Comparison of ENCODE assay signal across 8 cellular contexts in the genomic region with DNA sequence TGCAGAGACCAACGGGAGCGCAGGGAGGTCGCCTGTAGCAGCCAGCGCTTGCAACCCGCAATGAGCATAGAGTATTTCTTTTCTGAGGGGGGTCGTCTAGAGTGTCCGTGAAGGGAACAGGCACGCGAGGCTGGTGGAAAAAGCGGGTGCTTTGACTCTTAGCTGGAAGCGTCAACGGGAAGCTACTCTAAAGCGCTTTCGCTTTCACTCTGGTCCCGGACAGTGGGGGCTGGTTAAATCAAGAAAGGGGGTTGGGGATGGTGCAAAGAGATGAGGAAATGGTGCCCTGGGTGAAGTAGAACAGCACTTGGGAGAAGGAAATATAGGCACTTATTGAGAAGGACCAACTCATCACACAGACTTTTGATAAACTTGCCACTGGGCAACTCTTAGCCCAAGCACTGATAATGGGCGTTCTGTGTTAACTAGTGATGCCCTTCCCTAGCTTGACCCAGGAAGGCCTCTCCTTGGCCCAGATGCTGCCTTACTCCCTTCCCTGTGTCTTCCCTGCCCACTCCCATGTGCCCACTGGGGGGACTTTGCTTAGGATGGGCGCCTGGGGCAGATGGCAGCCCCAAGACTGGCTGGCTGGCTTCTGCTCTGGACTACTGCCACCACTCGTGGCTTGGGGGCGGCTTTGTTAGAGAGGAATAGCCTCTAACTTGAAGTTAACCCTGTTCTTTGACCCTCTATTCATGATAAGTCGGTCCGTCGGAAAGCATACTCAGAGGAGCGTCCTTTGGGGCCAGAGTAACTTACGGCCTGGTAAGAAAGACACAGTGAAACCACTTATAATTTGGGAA. TPM values are rescaled to one million over a fixed set of nuclear protein-coding genes. Genes with fewer than 3 reads are reported as not detected.
DNase-seq lines count a peak whose midpoint lies in the region; ATAC-seq and TF ChIP-seq lines count a peak whose summit lies in the region.

No MANE protein-coding gene starts in this region.

- no peaks in the 10 kb centered on the region for H3K27me3 Mint-ChIP-seq in CD4-positive, alpha-beta memory T cell
- no peaks in the 10 kb centered on the region for H3K27me3 Mint-ChIP-seq in naive thymus-derived CD8-positive, alpha-beta T cell

- H3K79me2 ChIP-seq in fibroblast of lung (ENCODE audit: control insufficient read depth, insufficient read depth, low read length) = peaks cover 12% of the 10 kb centered on the region

- H3K9me3 ChIP-seq in CD4-positive, alpha-beta memory T cell (ENCODE audit: control insufficient read depth in 1 of 2, low read length in 2 of 2) = no peaks in the 10 kb centered on the region
- H3K9me3 ChIP-seq in fibroblast of lung (ENCODE audit: control insufficient read depth, insufficient read depth, low read depth, low read length) (no peaks in the 10 kb centered on the region), upper lobe of left lung (no peaks in the 10 kb centered on the region)

- peak overlapping the region; percentile 100 for H3K27ac ChIP-seq in CD4-positive, alpha-beta memory T cell (ENCODE audit: low read depth, low read length)
- H3K27ac ChIP-seq in fibroblast of lung (ENCODE audit: insufficient read depth, low read length) (peak overlapping the region; percentile 90), upper lobe of left lung (peak overlapping the region; percentile 98)

- peaks cover 71 to 93% of the 10 kb centered on the region in 2 donors for H3K36me3 Mint-ChIP-seq in CD4-positive, alpha-beta memory T cell
- H3K36me3 Mint-ChIP-seq in naive thymus-derived CD8-positive, alpha-beta T cell = peaks cover 21 to 70% (median 45%) of the 10 kb centered on the region in 3 donors

- peak overlapping the region; percentile 33 for H3K4me2 ChIP-seq in fibroblast of lung (ENCODE audit: extremely low read depth, insufficient read depth, low read length)

- H3K36me3 ChIP-seq in CD4-positive, alpha-beta memory T cell (ENCODE audit: insufficient read depth, low read length) = peaks cover 50% of the 10 kb centered on the region
- H3K36me3 ChIP-seq in fibroblast of lung (ENCODE audit: control insufficient read depth, insufficient read depth, low read length) (peaks cover 10% of the 10 kb centered on the region), upper lobe of left lung (peaks cover 17 to 59% (median 31%) of the 10 kb centered on the region in 4 donors)

- CTCF ChIA-PET in CD4-positive, alpha-beta memory T cell (lab: Charles Lee; ENCODE audit: partially characterized antibody) = interaction anchor here (0.7 to 9.6 kb wide), 14 partner anchors 9 to 130 kb away, joined by 3 to 480 read pairs (median 4); partner anchors contain the start of genes HLA-DMA, PSMB8 and TAP2

- DNase-seq in CD4-positive, alpha-beta memory T cell = peak in 4 of 5 donors; percentile 55 to 81 (median 62)
- DNase-seq in M059J (ENCODE audit: low read depth) (peak; percentile 75), activated T-cell treated with anti-CD3 and anti-CD28 coated beads for 4 hours (peak; percentile 63), fibroblast of lung (ENCODE audit: low read depth in 2 of 2) (peak; percentile 20 to 52), upper lobe of left lung (peak in 1 of 2 donors; percentile 65), HuH-7.5 (ENCODE audit: low spot score) (no peak)
- DNase-seq in naive thymus-derived CD8-positive, alpha-beta T cell = peak in 6 of 10 donors; percentile 38 to 72 (median 52)

- H3K4me3 Mint-ChIP-seq in CD4-positive, alpha-beta memory T cell = peak overlapping the region; percentile 97 to 100 (median 98)
- peak overlapping the region; percentile 90 to 100 (median 98) for H3K4me3 Mint-ChIP-seq in naive thymus-derived CD8-positive, alpha-beta T cell

- WGBS in upper lobe of left lung, 2 donors = 12 to 16% methylated on average over 18 to 20 of the region's 24 CpGs

- peaks cover 55 to 93% (median 66%) of the 10 kb centered on the region in 4 donors for H3K4me1 Mint-ChIP-seq in CD4-positive, alpha-beta memory T cell
- H3K4me1 Mint-ChIP-seq in naive thymus-derived CD8-positive, alpha-beta T cell = peaks cover 45 to 77% (median 70%) of the 10 kb centered on the region in 4 donors

- H3K4me1 ChIP-seq in CD4-positive, alpha-beta memory T cell (ENCODE audit: insufficient read depth, low read length) = peaks cover 76% of the 10 kb centered on the region
- peaks cover 6% of the 10 kb centered on the region for H3K4me1 ChIP-seq in fibroblast of lung (ENCODE audit: control insufficient read depth, extremely low read depth, insufficient read depth, low read length)
- peaks cover 22 to 46% (median 39%) of the 10 kb centered on the region in 4 donors for H3K4me1 ChIP-seq in upper lobe of left lung

- no peaks in the 10 kb centered on the region for H4K20me1 ChIP-seq in fibroblast of lung (ENCODE audit: control insufficient read depth, extremely low read depth, insufficient read depth, low read length)

- H2AFZ ChIP-seq in fibroblast of lung (ENCODE audit: low read length) = peak overlapping the region; percentile 80

- peak overlapping the region; percentile 93 to 98 for H3K4me3 ChIP-seq in CD4-positive, alpha-beta memory T cell (ENCODE audit: low read length in 2 of 2)
- H3K4me3 ChIP-seq in fibroblast of lung (replicated peaks in 1 of 4; ENCODE audit: control extremely low read depth in 1 of 4, insufficient read depth in 1 of 4, low read depth in 3 of 4, low read length in 4 of 4) (peak overlapping the region; percentile 74 to 97 (median 92)), upper lobe of left lung (peak overlapping the region; percentile 62 to 90 (median 74))

- no peak for TF ChIP-seq EP300 in upper lobe of left lung (IDR thresholded peaks at IDR 0.05)

- peak overlapping the region; percentile 99 to 100 (median 100) for H3K27ac Mint-ChIP-seq in CD4-positive, alpha-beta memory T cell
- H3K27ac Mint-ChIP-seq in naive thymus-derived CD8-positive, alpha-beta T cell = peak overlapping the region; percentile 98 to 100 (median 100)

- POLR2A ChIA-PET in CD4-positive, alpha-beta memory T cell (lab: Charles Lee; ENCODE audit: partially characterized antibody) = interaction anchor here (1.1 to 13.7 kb wide), 16 partner anchors 10 to 130 kb away, joined by 3 to 1160 read pairs (median 7); partner anchors contain the start of genes BRD2, HLA-DMA, PSMB8 and TAP2
- POLR2A ChIA-PET in naive thymus-derived CD8-positive, alpha-beta T cell (lab: Charles Lee) = interaction anchor here (1.2 to 7.9 kb wide), 11 partner anchors 10 to 119 kb away, joined by 3 to 743 read pairs (median 9); partner anchors contain the start of genes BRD2, HLA-DMA, HLA-DMB and PSMB8

- no peaks in the 10 kb centered on the region for H3K9me3 Mint-ChIP-seq in CD4-positive, alpha-beta memory T cell
- H3K9me3 Mint-ChIP-seq in naive thymus-derived CD8-positive, alpha-beta T cell = no peaks in the 10 kb centered on the region

- no peaks in the 10 kb centered on the region for H3K27me3 ChIP-seq in CD4-positive, alpha-beta memory T cell (ENCODE audit: insufficient read depth, low read length)
- H3K27me3 ChIP-seq in fibroblast of lung (ENCODE audit: control insufficient read depth, insufficient read depth, low read length) (no peaks in the 10 kb centered on the region), upper lobe of left lung (no peaks in the 10 kb centered on the region)

- peak; percentile 19 for ATAC-seq in GM21529 (IDR thresholded peaks at IDR 0.05; ENCODE audit: unreplicated experiment)
- peak; percentile 19 to 25 for ATAC-seq in naive thymus-derived CD8-positive, alpha-beta T cell
- ATAC-seq in upper lobe of left lung (ENCODE audit: low FRiP score in 2 of 2) = peak; percentile 15 to 56

- peak overlapping the region; percentile 78 for H3K9ac ChIP-seq in fibroblast of lung (ENCODE audit: insufficient read depth, low read length)

- TF ChIP-seq CTCF in fibroblast of lung (conservative IDR thresholded peaks at IDR 0.05 in 1 of 2, IDR thresholded peaks at IDR 0.05 in 1 of 2; ENCODE audit: low read depth in 1 of 2, low read length in 2 of 2) = peak in 1 of 2 donors; percentile 1
- no peak for TF ChIP-seq CTCF in upper lobe of left lung (IDR thresholded peaks at IDR 0.05)

- no peak for TF ChIP-seq POLR2A in upper lobe of left lung (IDR thresholded peaks at IDR 0.05)

- intact Hi-C loops in CD4-positive, alpha-beta memory T cell (cut with micrococcal nuclease) = loop anchor here (1.0 to 10.0 kb wide), 3 partner anchors 14 to 230 kb away; partner anchors contain the start of gene TAP2

RNA-seq across cellular contexts. Expression of gene PSMB9, which starts 0.6 kb away (rescaled TPM):
- 100 to 1,000 TPM; 141 to 144 TPM for total RNA-seq in CD4-positive, alpha-beta memory T cell
- polyA plus RNA-seq in CD4-positive, alpha-beta memory T cell = 100 to 1,000 TPM; 501 to 763 TPM
- 339 and 412 TPM in 2 replicates for total RNA-seq in M059J (2014; rRNA removed; shearing (Covaris generic))
- 54.7 and 64.4 TPM in 2 replicates for total RNA-seq in fibroblast of lung
- 43.0 and 75.0 TPM in 2 replicates for polyA plus RNA-seq in fibroblast of lung
- 50.9 and 86.2 TPM in 2 replicates for polyA plus RNA-seq in fibroblast of lung (2012)
- polyA minus RNA-seq in fibroblast of lung (ENCODE audit: low replicate concordance) = 28.1 and 89.4 TPM in 2 replicates
- total RNA-seq in naive thymus-derived CD8-positive, alpha-beta T cell = 100 to 1,000 TPM; 102 to 104 TPM
- 100 to 1,000 TPM; 402 to 432 (median 424) TPM for polyA plus RNA-seq in naive thymus-derived CD8-positive, alpha-beta T cell
- 10 to 100 TPM; 34.4 to 85.9 (median 45.5) TPM for total RNA-seq in upper lobe of left lung

RNA-seq across cellular contexts. Expression of gene TAP1, which starts 1.1 kb away (rescaled TPM):
- total RNA-seq in CD4-positive, alpha-beta memory T cell = 100 to 1,000 TPM; 136 to 141 TPM
- polyA plus RNA-seq in CD4-positive, alpha-beta memory T cell = 100 to 1,000 TPM; 300 to 324 TPM
- 356 and 472 TPM in 2 replicates for total RNA-seq in M059J (2014; rRNA removed; shearing (Covaris generic))
- total RNA-seq in fibroblast of lung (66.8 and 107 TPM in 2 replicates), upper lobe of left lung (10 to 100 TPM; 56.9 to 87.0 (median 69.8) TPM)
- polyA plus RNA-seq in fibroblast of lung = 30.7 and 31.4 TPM in 2 replicates
- polyA plus RNA-seq in fibroblast of lung (2012) = 33.7 and 39.7 TPM in 2 replicates
- polyA minus RNA-seq in fibroblast of lung (ENCODE audit: low replicate concordance) = 91.4 and 92.5 TPM in 2 replicates
- 100 to 1,000 TPM; 113 TPM for total RNA-seq in naive thymus-derived CD8-positive, alpha-beta T cell
- 100 to 1,000 TPM; 197 to 283 (median 230) TPM for polyA plus RNA-seq in naive thymus-derived CD8-positive, alpha-beta T cell

RNA-seq across cellular contexts. Expression of gene PSMB8, which starts 10.7 kb away (rescaled TPM):
- total RNA-seq in CD4-positive, alpha-beta memory T cell = 100 to 1,000 TPM; 134 to 138 TPM
- 100 to 1,000 TPM; 363 to 426 TPM for polyA plus RNA-seq in CD4-positive, alpha-beta memory T cell
- 350 and 427 TPM in 2 replicates for total RNA-seq in M059J (2014; rRNA removed; shearing (Covaris generic))
- total RNA-seq in fibroblast of lung = 72.9 and 77.3 TPM in 2 replicates
- 77.1 and 80.0 TPM in 2 replicates for polyA plus RNA-seq in fibroblast of lung
- polyA plus RNA-seq in fibroblast of lung (2012) = 86.8 and 93.4 TPM in 2 replicates
- polyA minus RNA-seq in fibroblast of lung (ENCODE audit: low replicate concordance) = 35.2 and 47.9 TPM in 2 replicates
- total RNA-seq in naive thymus-derived CD8-positive, alpha-beta T cell = 100 to 1,000 TPM; 133 to 138 TPM
- 100 to 1,000 TPM; 350 to 386 (median 386) TPM for polyA plus RNA-seq in naive thymus-derived CD8-positive, alpha-beta T cell
- total RNA-seq in upper lobe of left lung = 100 to 1,000 TPM in 1 of 6 donors, 10 to 100 TPM in 5; 48.2 to 110 (median 71.7) TPM

RNA-seq across cellular contexts. Expression of gene TAP2, which starts 16.0 kb away (rescaled TPM):
- 100 to 1,000 TPM; 106 to 112 TPM for total RNA-seq in CD4-positive, alpha-beta memory T cell
- polyA plus RNA-seq in CD4-positive, alpha-beta memory T cell = 10 to 100 TPM; 11.0 to 16.5 TPM
- 45.6 and 67.8 TPM in 2 replicates for total RNA-seq in M059J (2014; rRNA removed; shearing (Covaris generic))
- total RNA-seq in fibroblast of lung (14.1 and 27.7 TPM in 2 replicates), upper lobe of left lung (100 to 1,000 TPM in 2 of 6 donors, 10 to 100 TPM in 4; 17.6 to 266 (median 62.1) TPM)
- polyA plus RNA-seq in fibroblast of lung = 18.6 and 20.7 TPM in 2 replicates
- polyA plus RNA-seq in fibroblast of lung (2012) = 30.1 and 35.5 TPM in 2 replicates
- 39.1 and 91.6 TPM in 2 replicates for polyA minus RNA-seq in fibroblast of lung (ENCODE audit: low replicate concordance)
- 100 to 1,000 TPM in 1 of 2 experiments, 10 to 100 TPM in 1; 96.2 to 117 TPM for total RNA-seq in naive thymus-derived CD8-positive, alpha-beta T cell
- polyA plus RNA-seq in naive thymus-derived CD8-positive, alpha-beta T cell = 10 to 100 TPM; 24.2 to 36.6 (median 25.3) TPM

RNA-seq across cellular contexts. Expression of gene HLA-DOB, which starts 37.8 kb away (rescaled TPM):
- total RNA-seq in CD4-positive, alpha-beta memory T cell = 1 to 10 TPM in 1 of 2 experiments, under 1 TPM in 1; 0.61 to 1.1 TPM
- polyA plus RNA-seq in CD4-positive, alpha-beta memory T cell = 1 to 10 TPM in 1 of 2 donors, under 1 TPM in 1; 0.22 to 2.8 TPM
- total RNA-seq in M059J (2014; rRNA removed; shearing (Covaris generic)) = 5.7 and 6.3 TPM in 2 replicates
- total RNA-seq in fibroblast of lung (under 0.01 and 0.26 TPM in 2 replicates), upper lobe of left lung (10 to 100 TPM in 1 of 6 donors, 1 to 10 TPM in 5; 1.3 to 15.2 (median 3.7) TPM)
- polyA plus RNA-seq in fibroblast of lung = 0.16 and 0.49 TPM in 2 replicates
- polyA plus RNA-seq in fibroblast of lung (2012) = 0.10 and 0.28 TPM in 2 replicates
- not detected in 2 replicates for polyA minus RNA-seq in fibroblast of lung (ENCODE audit: low replicate concordance)
- total RNA-seq in naive thymus-derived CD8-positive, alpha-beta T cell = 1 to 10 TPM; 3.9 to 5.6 TPM
- polyA plus RNA-seq in naive thymus-derived CD8-positive, alpha-beta T cell = under 1 TPM in 2 of 3 donors, not detected in 1; 0.43 to 0.75 TPM
